ENCODE assay signal across 8 cellular contexts in the genomic region with DNA sequence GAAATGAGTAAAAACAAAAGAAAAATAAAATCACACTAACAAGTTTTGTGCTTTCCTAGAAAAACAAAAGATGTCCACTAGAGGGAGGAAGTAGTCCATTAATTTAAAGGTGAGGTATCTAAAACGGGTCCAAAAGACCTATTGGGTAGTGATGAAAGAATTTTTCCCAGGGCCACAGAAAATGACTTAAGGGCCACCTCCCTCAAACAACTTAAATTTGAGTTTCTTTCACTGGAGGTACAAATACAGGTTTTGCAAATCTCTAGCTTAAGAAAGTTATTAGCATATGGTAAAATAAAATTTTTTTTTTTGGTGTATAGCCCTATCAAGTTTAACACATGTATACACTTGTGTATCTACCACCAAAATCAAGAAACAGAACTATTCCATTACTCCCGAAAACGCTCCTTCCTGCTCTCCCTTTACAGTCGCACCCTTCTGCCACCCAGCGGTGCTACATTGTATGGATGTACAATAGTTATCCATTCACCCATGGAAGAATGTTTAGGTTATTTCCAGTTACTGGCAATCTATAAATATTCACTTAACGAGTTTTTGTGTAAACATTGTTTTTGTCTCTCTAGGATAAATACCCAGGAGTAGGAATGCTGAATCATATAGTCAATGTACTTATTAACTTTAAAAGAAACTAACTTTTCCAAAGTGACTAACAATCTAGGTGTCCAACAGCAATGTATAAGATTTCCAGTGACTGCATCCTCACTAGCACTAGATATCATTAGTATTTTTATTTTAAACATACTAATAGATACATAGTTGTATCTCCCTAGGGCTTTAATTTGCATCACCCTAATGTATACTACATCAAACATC. TPM values are rescaled to one million over a fixed set of nuclear protein-coding genes. Genes with fewer than 3 reads are reported as not detected.
DNase-seq lines count a peak whose midpoint lies in the region; ATAC-seq, FAIRE-seq and TF ChIP-seq lines count a peak whose summit lies in the region.

No MANE protein-coding gene starts in this region.

- 0 out of 2 replicates have a peak, but pooled peaks have one; percentile 16 for TF ChIP-seq CTCF in WTC11 (IDR thresholded peaks at IDR 0.05)

- H3K4me3 Mint-ChIP-seq in WTC11: no peak overlapping the region

- CTCF ChIA-PET in WTC11 (lab: Charles Lee): interaction anchor here (1.4 to 1.6 kb wide), 4 partner anchors 10 to 22 kb away, joined by 3 to 8 read pairs (median 6); partner anchors contain the start of gene DEPDC1B

- peaks cover 17% of the 10 kb centered on the region for H3K36me3 Mint-ChIP-seq in WTC11

- H3K27me3 Mint-ChIP-seq in WTC11 (ENCODE audit: low read depth): no peaks in the 10 kb centered on the region

- POLR2A ChIA-PET in WTC11 (lab: Charles Lee): no interaction called here

- peak overlapping the region; percentile 47 for H3K27ac Mint-ChIP-seq in WTC11

- DNase-seq in DMS79 treated with DMSO at 0.1 percent for 48 hours (lab: John Stamatoyannopoulos, UW) (peak; percentile 2), DMS79 (lab: John Stamatoyannopoulos, UW) (no peak), WTC11 (ENCODE audit: low spot score) (no peak), iPS-NIHi7 (ENCODE audit: extremely low spot score) (peak; percentile 26), urothelium cell line (ENCODE audit: low spot score) (peak; percentile 25), HuH-7 (ENCODE audit: low spot score) (no peak)

- peaks cover 27% of the 10 kb centered on the region for H3K4me1 Mint-ChIP-seq in WTC11

- ATAC-seq in GM18870 (IDR thresholded peaks at IDR 0.05; ENCODE audit: unreplicated experiment): peak; percentile 76
- ATAC-seq in HG03565 (IDR thresholded peaks at IDR 0.05; ENCODE audit: unreplicated experiment): peak; percentile 53
- 0 out of 2 replicates have a peak, but pooled peaks have one; percentile 38 for ATAC-seq in WTC11

- no peaks in the 10 kb centered on the region for H3K9me3 Mint-ChIP-seq in WTC11

- FAIRE-seq in urothelium cell line (lab: Jason Lieb, UNC): no peak

TF ChIP-seq in WTC11, 78 proteins besides CTCF, POLR2A, EP300 and RAD21:
- TF ChIP-seq ZBTB43 (CRISPR knock-in tag; IDR thresholded peaks at IDR 0.05) (no peak), ZNF232 (CRISPR knock-in tag; IDR thresholded peaks at IDR 0.05) (no peak), IRF1 (CRISPR knock-in tag; IDR thresholded peaks at IDR 0.05) (no peak), ZSCAN18 (CRISPR knock-in tag; IDR thresholded peaks at IDR 0.05) (no peak), NFE2L1 (CRISPR knock-in tag; IDR thresholded peaks at IDR 0.05) (no peak), HMGA2 (CRISPR knock-in tag; IDR thresholded peaks at IDR 0.05) (no peak), ZNF416 (CRISPR knock-in tag; IDR thresholded peaks at IDR 0.05) (no peak), NFATC4 (CRISPR knock-in tag; IDR thresholded peaks at IDR 0.05) (no peak), ESRRA (CRISPR knock-in tag; IDR thresholded peaks at IDR 0.05; ENCODE audit: borderline replicate concordance) (no peak)
TF ChIP-seq in WTC11: peak in this region for 0.

RNA-seq across cellular contexts. Expression of gene DEPDC1B, which starts 21.9 kb away (rescaled TPM):
- 47.2 to 55.1 TPM (median 50.5 TPM) in 3 replicates for total RNA-seq in WTC11 (2021)

Comparison
In these comparisons a context has a peak if more than half of its experiments do, and no peak if none do; other contexts are left out.
1. DNase-seq: peak in DMS79 treated with DMSO at 0.1 percent for 48 hours (single experiment), iPS-NIHi7 (single experiment) and urothelium cell line (single experiment); none in DMS79 (single experiment), WTC11 (single experiment) and HuH-7 (single experiment).
2. Peak in every context shown above with its lines, with median percentiles within 50 percentile points of each other: ATAC-seq.